In the genomic region with DNA sequence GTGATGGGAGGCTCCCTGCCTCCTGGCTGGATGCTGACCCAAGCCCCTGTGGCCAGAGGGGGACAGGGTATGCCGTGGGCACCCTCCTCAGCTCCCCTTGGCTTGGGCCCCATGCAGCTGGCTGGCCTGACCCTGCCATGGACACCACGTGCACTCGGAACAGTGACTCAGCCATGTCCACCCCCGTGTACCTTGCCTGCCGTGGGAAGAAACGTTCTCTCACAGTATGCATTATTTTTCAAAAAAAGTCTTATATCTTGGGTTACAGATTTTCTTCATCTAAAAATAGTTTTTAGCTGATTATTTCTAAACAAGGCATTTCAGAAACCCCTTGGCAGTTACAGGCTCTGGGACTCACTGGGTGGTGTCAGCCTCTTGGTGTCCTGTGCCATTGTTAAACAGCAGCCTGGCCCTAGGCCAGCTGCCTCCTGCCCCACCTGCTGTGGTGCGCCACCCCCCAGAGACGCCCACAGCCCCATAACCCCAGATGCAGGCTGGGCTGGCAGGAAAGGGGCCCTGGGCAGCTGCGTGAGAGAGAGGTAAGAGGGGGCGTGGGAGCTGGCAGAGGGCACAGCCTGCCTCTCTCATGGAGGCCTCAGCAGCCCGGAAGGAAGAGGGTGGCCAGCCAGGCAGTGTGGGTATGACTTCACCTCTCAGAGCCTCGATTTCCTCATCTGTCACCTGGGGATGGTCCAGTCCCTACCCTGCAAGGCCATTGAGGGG, we compare ENCODE assay signal across 12 cellular contexts.
DNase-seq lines count a peak whose midpoint lies in the region; TF ChIP-seq lines count a peak whose summit lies in the region.
"Had no signal": no experiment of that assay in that cellular context is flagged by ENCODE, and none has a peak within 500 bp of the region (broad histone marks: within the 10 kb centered on the region; RNA-seq: fewer than 3 reads in every experiment).

No MANE protein-coding gene starts in this region.

- H3K27ac ChIP-seq in sigmoid colon: no peak overlapping the region

- DNase-seq in NCI-H1417 (lab: John Stamatoyannopoulos, UW) (peak in 2 of 3 experiments; percentile 27 to 60), NCI-H1417 treated with DMSO at 0.1 percent for 48 hours (lab: John Stamatoyannopoulos, UW) (no peak), NCI-H2171 treated with DMSO at 0.1 percent for 48 hours (lab: John Stamatoyannopoulos, UW) (peak; percentile 56), fibroblast of villous mesenchyme (ENCODE audit: low read depth) (peak; percentile 17), sigmoid colon (peak; percentile 25), NCI-H748 treated with DMSO at 0.1 percent for 48 hours (lab: John Stamatoyannopoulos, UW) (no peak), T-helper 1 cell (no peak)
- no peak for DNase-seq in stimulated activated CD4-positive, alpha-beta T cell treated with anti-CD3 and anti-CD28 coated beads, Interleukin-4, amount 100 ng/mL, for 4 hours
- DNase-seq: activated naive CD4-positive, alpha-beta T cell treated with anti-CD3 and anti-CD28 coated beads, Interleukin-2, amount 10 ng/mL, durations not matched to agents 7 days and 5 days; GF-D8; kidney glomerular epithelial cell; NCI-H187 had no signal

- no peak for TF ChIP-seq CTCF in fibroblast of villous mesenchyme (IDR thresholded peaks at IDR 0.05; ENCODE audit: insufficient read depth, low read depth, low read length)
- no peak for TF ChIP-seq CTCF in sigmoid colon (IDR thresholded peaks at IDR 0.05)

- no peak overlapping the region for H3K4me3 ChIP-seq in fibroblast of villous mesenchyme (ENCODE audit: low read depth, low read length)
- no peak overlapping the region for H3K4me3 ChIP-seq in sigmoid colon

- WGBS in sigmoid colon, 2 donors: 58 to 78% methylated on average over 12 of the region's 12 CpGs

- TF ChIP-seq EP300 in sigmoid colon (IDR thresholded peaks at IDR 0.05): no peak

- TF ChIP-seq POLR2A in sigmoid colon (IDR thresholded peaks at IDR 0.05): no peak

- intact Hi-C loops in sigmoid colon (cut with DNase I): no loop called here

- H3K36me3 ChIP-seq in sigmoid colon: no peaks in the 10 kb centered on the region

- no peaks in the 10 kb centered on the region for H3K4me1 ChIP-seq in sigmoid colon

- no peaks in the 10 kb centered on the region for H3K27me3 ChIP-seq in sigmoid colon

- H3K9me3 ChIP-seq in sigmoid colon: no peaks in the 10 kb centered on the region

Comparison
In these comparisons a context has a peak if more than half of its experiments do, and no peak if none do; other contexts are left out.
1. DNase-seq: peak in NCI-H1417 (2 of 3), NCI-H2171 treated with DMSO at 0.1 percent for 48 hours (single experiment), fibroblast of villous mesenchyme (single experiment) and sigmoid colon (single experiment); none in NCI-H1417 treated with DMSO at 0.1 percent for 48 hours (single experiment), NCI-H748 treated with DMSO at 0.1 percent for 48 hours (single experiment), stimulated activated CD4-positive, alpha-beta T cell treated with anti-CD3 and anti-CD28 coated beads, Interleukin-4, amount 100 ng/mL, for 4 hours (0 of 2) and T-helper 1 cell (0 of 5).